ENCODE assay signal across 18 cellular contexts in the genomic region with DNA sequence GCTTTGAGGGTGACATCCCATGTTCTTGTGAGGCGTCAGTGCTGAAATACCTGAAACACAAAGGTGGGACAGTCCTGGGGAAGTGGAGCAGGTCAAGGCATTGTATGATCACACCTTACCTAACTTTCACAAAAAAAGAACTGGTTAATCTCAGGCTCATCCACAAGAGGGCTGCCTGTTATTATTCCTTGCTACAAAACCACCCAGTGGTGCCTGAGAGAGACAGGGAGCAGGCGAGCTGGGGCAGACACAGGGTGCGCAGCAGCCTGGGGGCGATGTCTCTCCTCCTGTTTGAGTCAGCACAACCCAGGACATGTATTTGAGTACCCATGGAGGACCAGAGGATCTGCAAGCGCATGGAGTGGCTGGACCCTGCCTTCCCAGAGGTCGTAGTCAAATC.
A peak's percentile ranks its signal among the peaks of the same experiment; 100 is the strongest.
DNase-seq lines count a peak whose midpoint lies in the region; ATAC-seq and TF ChIP-seq lines count a peak whose summit lies in the region.
"Had no signal": no experiment of that assay in that cellular context is flagged by ENCODE, and none has a peak within 500 bp of the region (broad histone marks: within the 10 kb centered on the region; RNA-seq: fewer than 3 reads in every experiment).

No MANE protein-coding gene starts in this region.

- H3K4me1 Mint-ChIP-seq in activated T-helper 2 cell treated with anti-CD3 and anti-CD28 coated beads, Interferon-gamma antibody, Interleukin-2, Interleukin-4, amounts not matched to agents 10 μg/mL and 5 μg/mL and 100 μg/mL, durations not matched to agents 14 hours and 24 hours and 36 hours (ENCODE audit: low read depth): no peaks in the 10 kb centered on the region

- no peak for ATAC-seq in body of pancreas
- ATAC-seq in GM18858 (IDR thresholded peaks at IDR 0.05; ENCODE audit: unreplicated experiment): no peak
- ATAC-seq: lower lobe of right lung had no signal

- TF ChIP-seq CTCF in LNCaP clone FGC (IDR thresholded peaks at IDR 0.05; ENCODE audit: control insufficient read depth, extremely low read depth, insufficient read depth) (peak; percentile 64), body of pancreas (IDR thresholded peaks at IDR 0.05) (peak in 4 of 7 experiments; percentile 16 to 21 (median 18))

- no peaks in the 10 kb centered on the region for H3K36me3 Mint-ChIP-seq in activated T-helper 2 cell treated with anti-CD3 and anti-CD28 coated beads, Interferon-gamma antibody, Interleukin-2, Interleukin-4, amounts not matched to agents 10 μg/mL and 5 μg/mL and 100 μg/mL, durations not matched to agents 14 hours and 24 hours and 36 hours (ENCODE audit: low read depth)
- H3K36me3 Mint-ChIP-seq: activated CD4-positive, alpha-beta memory T cell treated with anti-CD3 and anti-CD28 coated beads for 36 hours had no signal

- no peak overlapping the region for H3K27ac ChIP-seq in body of pancreas
- H3K27ac ChIP-seq: KMS-11, lower lobe of right lung, parathyroid adenoma had no signal

- peak; percentile 3 for DNase-seq in Caki2 (ENCODE audit: low read depth)
- DNase-seq in LNCaP clone FGC (ENCODE audit: low read depth): no peak
- no peak for DNase-seq in body of pancreas
- DNase-seq in iPS-NIHi11 (ENCODE audit: low spot score): peak; percentile 70
- no peak for DNase-seq in activated T-helper 2 cell treated with anti-CD3 and anti-CD28 coated beads, Interferon-gamma antibody, Interleukin-2, Interleukin-4, amounts not matched to agents 10 μg/mL and 5 μg/mL and 100 μg/mL, durations not matched to agents 14 hours and 24 hours and 36 hours (ENCODE audit: low spot score)
- DNase-seq in UCSD-AML1 (lab: John Stamatoyannopoulos, UW; ENCODE audit: unreplicated experiment): no peak
- DNase-seq in GF-D8 (lab: John Stamatoyannopoulos, UW): no peak
- DNase-seq: activated CD4-positive, alpha-beta memory T cell treated with anti-CD3 and anti-CD28 coated beads for 36 hours; activated naive CD4-positive, alpha-beta T cell treated with anti-CD3 and anti-CD28 coated beads for 36 hours; CD4-positive, alpha-beta T cell; lower lobe of right lung; NCI-H446; stimulated activated CD4-positive, alpha-beta T cell treated with anti-CD3 and anti-CD28 coated beads, Interleukin-2, amount 100 ng/mL, for 48 hours; stimulated activated naive CD4-positive, alpha-beta T cell treated with Interleukin-2 at 50 U/mL for 16 hours; SW 1271 had no signal

- intact Hi-C loops in body of pancreas (cut with DNase I): no loop called here
- intact Hi-C loops in activated T-helper 2 cell treated with anti-CD3 and anti-CD28 coated beads, Interferon-gamma antibody, Interleukin-2, Interleukin-4, amounts not matched to agents 10 μg/mL and 5 μg/mL and 100 μg/mL, durations not matched to agents 14 hours and 24 hours and 36 hours (cut with micrococcal nuclease): no loop called here

- H3K4me1 ChIP-seq in body of pancreas: no peaks in the 10 kb centered on the region
- H3K4me1 ChIP-seq: lower lobe of right lung, parathyroid adenoma had no signal

- no peak overlapping the region for H3K4me3 ChIP-seq in LNCaP clone FGC (ENCODE audit: low read depth, low read length)
- no peak overlapping the region for H3K4me3 ChIP-seq in body of pancreas
- H3K4me3 ChIP-seq: lower lobe of right lung had no signal

- H3K4me3 Mint-ChIP-seq in activated T-helper 2 cell treated with anti-CD3 and anti-CD28 coated beads, Interferon-gamma antibody, Interleukin-2, Interleukin-4, amounts not matched to agents 10 μg/mL and 5 μg/mL and 100 μg/mL, durations not matched to agents 14 hours and 24 hours and 36 hours (ENCODE audit: low read depth): no peak overlapping the region
- H3K4me3 Mint-ChIP-seq: activated CD4-positive, alpha-beta memory T cell treated with anti-CD3 and anti-CD28 coated beads for 36 hours; activated naive CD4-positive, alpha-beta T cell treated with anti-CD3 and anti-CD28 coated beads for 36 hours; CD4-positive, alpha-beta T cell had no signal

- no peaks in the 10 kb centered on the region for H3K27me3 Mint-ChIP-seq in activated T-helper 2 cell treated with anti-CD3 and anti-CD28 coated beads, Interferon-gamma antibody, Interleukin-2, Interleukin-4, amounts not matched to agents 10 μg/mL and 5 μg/mL and 100 μg/mL, durations not matched to agents 14 hours and 24 hours and 36 hours (ENCODE audit: low read depth)
- H3K27me3 Mint-ChIP-seq: activated CD4-positive, alpha-beta memory T cell treated with anti-CD3 and anti-CD28 coated beads for 36 hours; CD4-positive, alpha-beta T cell had no signal

- H3K36me3 ChIP-seq in body of pancreas (replicated peaks in 1 of 2; ENCODE audit: insufficient read depth in 1 of 2, low read depth in 2 of 2): no peaks in the 10 kb centered on the region
- H3K36me3 ChIP-seq: lower lobe of right lung had no signal

- no peak for TF ChIP-seq POLR2A in body of pancreas (IDR thresholded peaks at IDR 0.05)

- in situ Hi-C loops in Caki2 (cut with HindIII; ENCODE audit: low pct_unique_long_range_greater_than_20kb, low sequenced_read_pairs): no loop called here

- WGBS in body of pancreas, 2 donors: 35 to 51% methylated on average over 6 of the region's 6 CpGs

- H3K27ac Mint-ChIP-seq in activated T-helper 2 cell treated with anti-CD3 and anti-CD28 coated beads, Interferon-gamma antibody, Interleukin-2, Interleukin-4, amounts not matched to agents 10 μg/mL and 5 μg/mL and 100 μg/mL, durations not matched to agents 14 hours and 24 hours and 36 hours: no peak overlapping the region
- H3K27ac Mint-ChIP-seq: activated CD4-positive, alpha-beta memory T cell treated with anti-CD3 and anti-CD28 coated beads for 36 hours; activated naive CD4-positive, alpha-beta T cell treated with anti-CD3 and anti-CD28 coated beads for 36 hours; CD4-positive, alpha-beta T cell had no signal

- H3K9me3 Mint-ChIP-seq in activated T-helper 2 cell treated with anti-CD3 and anti-CD28 coated beads, Interferon-gamma antibody, Interleukin-2, Interleukin-4, amounts not matched to agents 10 μg/mL and 5 μg/mL and 100 μg/mL, durations not matched to agents 14 hours and 24 hours and 36 hours: no peaks in the 10 kb centered on the region
- H3K9me3 Mint-ChIP-seq: activated CD4-positive, alpha-beta memory T cell treated with anti-CD3 and anti-CD28 coated beads for 36 hours; activated naive CD4-positive, alpha-beta T cell treated with anti-CD3 and anti-CD28 coated beads for 36 hours; CD4-positive, alpha-beta T cell had no signal

- no peaks in the 10 kb centered on the region for H3K27me3 ChIP-seq in body of pancreas

- H3K9me3 ChIP-seq in body of pancreas: no peaks in the 10 kb centered on the region
- H3K9me3 ChIP-seq: lower lobe of right lung had no signal

Comparison
In these comparisons a context has a peak if more than half of its experiments do, and no peak if none do; other contexts are left out.
1. DNase-seq: peak in Caki2 (single experiment) and iPS-NIHi11 (single experiment); none in LNCaP clone FGC (single experiment), body of pancreas (0 of 4), activated T-helper 2 cell treated with anti-CD3 and anti-CD28 coated beads, Interferon-gamma antibody, Interleukin-2, Interleukin-4, amounts not matched to agents 10 μg/mL and 5 μg/mL and 100 μg/mL, durations not matched to agents 14 hours and 24 hours and 36 hours (single experiment), UCSD-AML1 (single experiment) and GF-D8 (single experiment).